ENCODE assay signal across 15 cellular contexts in genomic region chrX:40279762-40280161, GRCh38.
"Had no signal": no experiment of that assay in that cellular context is flagged by ENCODE, and none has a peak within 500 bp of the region (broad histone marks: within the 10 kb centered on the region; RNA-seq: fewer than 3 reads in every experiment).

No MANE protein-coding gene starts in this region.

- H3K4me3 ChIP-seq: coronary artery, neural progenitor cell, ovary, testis had no signal

- ATAC-seq: activated CD4-positive, alpha-beta T cell treated with anti-CD3 and anti-CD28 coated beads for 36 hours; activated CD8-positive, alpha-beta T cell treated with anti-CD3 and anti-CD28 coated beads for 36 hours had no signal

- H3K4me3 Mint-ChIP-seq: activated CD4-positive, alpha-beta T cell treated with anti-CD3 and anti-CD28 coated beads for 36 hours; activated CD8-positive, alpha-beta T cell treated with anti-CD3 and anti-CD28 coated beads for 36 hours; neural progenitor cell; stimulated activated naive CD8-positive, alpha-beta T cell treated with anti-CD3 and anti-CD28 coated beads, Interleukin-15, Interleukin-2, amounts not matched to agents 100 ng/mL and 50 ng/mL, for 24 hours had no signal

- H3K36me3 Mint-ChIP-seq: neural progenitor cell had no signal

- H3K9me3 ChIP-seq: ovary, testis had no signal

- H3K27me3 Mint-ChIP-seq: activated CD4-positive, alpha-beta T cell treated with anti-CD3 and anti-CD28 coated beads for 36 hours; activated CD8-positive, alpha-beta T cell treated with anti-CD3 and anti-CD28 coated beads for 36 hours; stimulated activated naive CD8-positive, alpha-beta T cell treated with anti-CD3 and anti-CD28 coated beads, Interleukin-15, Interleukin-2, amounts not matched to agents 100 ng/mL and 50 ng/mL, for 24 hours had no signal

- H3K27me3 ChIP-seq: neural progenitor cell, ovary, testis had no signal

- H3K4me1 ChIP-seq: neural progenitor cell, testis had no signal

- H3K4me2 ChIP-seq: neural progenitor cell had no signal

- H2AFZ ChIP-seq: neural progenitor cell had no signal

- H3K27ac ChIP-seq: coronary artery, epithelial cell of prostate, neural progenitor cell, ovary, testis, VCaP had no signal

- H3K9ac ChIP-seq: neural progenitor cell had no signal

- H3K27ac Mint-ChIP-seq: activated CD4-positive, alpha-beta T cell treated with anti-CD3 and anti-CD28 coated beads for 36 hours; activated CD8-positive, alpha-beta T cell treated with anti-CD3 and anti-CD28 coated beads for 36 hours; neural progenitor cell; stimulated activated naive CD8-positive, alpha-beta T cell treated with anti-CD3 and anti-CD28 coated beads, Interleukin-15, Interleukin-2, amounts not matched to agents 100 ng/mL and 50 ng/mL, for 24 hours had no signal

- H3K36me3 ChIP-seq: neural progenitor cell, ovary had no signal

- DNase-seq: activated CD4-positive, alpha-beta T cell treated with anti-CD3 and anti-CD28 coated beads for 36 hours; activated CD8-positive, alpha-beta memory T cell treated with anti-CD3 and anti-CD28 coated beads, Interleukin-2, amount 50 U/mL, for 48 hours; activated CD8-positive, alpha-beta T cell treated with anti-CD3 and anti-CD28 coated beads for 36 hours; activated naive CD4-positive, alpha-beta T cell treated with Interleukin-2 at 50 U/mL for 16 hours; effector memory CD4-positive, alpha-beta T cell; kidney glomerular epithelial cell; ovary; stimulated activated CD4-positive, alpha-beta T cell treated with anti-CD3 and anti-CD28 coated beads, Interleukin-4, amount 100 ng/mL, for 1 hour; stimulated activated CD8-positive, alpha-beta memory T cell treated with anti-CD3 and anti-CD28 coated beads, Interleukin-4, amount 100 ng/mL, for 48 hours; testis had no signal
